9 cellular contexts compared by ENCODE assay signal in genomic region chr19:14135985-14136508, GRCh38. TPM values are rescaled to one million over a fixed set of nuclear protein-coding genes. Genes with fewer than 3 reads are reported as not detected.
A peak's percentile ranks its signal among the peaks of the same experiment; 100 is the strongest.
DNase-seq lines count a peak whose midpoint lies in the region; ATAC-seq and TF ChIP-seq lines count a peak whose summit lies in the region.
"Had no signal": no experiment of that assay in that cellular context is flagged by ENCODE, and none has a peak within 500 bp of the region (broad histone marks: within the 10 kb centered on the region; RNA-seq: fewer than 3 reads in every experiment).

No MANE protein-coding gene starts in this region.

- H3K4me3 ChIP-seq in GM12865 (ENCODE audit: low read depth, low read length) = peak overlapping the region; percentile 93
- H3K4me3 ChIP-seq in OCI-LY3 (ENCODE audit: low read length) = peak overlapping the region; percentile 82
- H3K4me3 ChIP-seq in esophagus squamous epithelium = peak overlapping the region; percentile 39 to 81 (median 77)
- H3K4me3 ChIP-seq in rectal smooth muscle tissue (ENCODE audit: low read length) = peak overlapping the region; percentile 66

- H4K20me1 ChIP-seq in OCI-LY3 (ENCODE audit: insufficient read depth, low read length) = no peaks in the 10 kb centered on the region

- 0% methylated on average over 10 to 12 of the region's 38 CpGs for WGBS in esophagus squamous epithelium, 2 donors

- DNase-seq in GM12865 (ENCODE audit: low read depth) = no peak
- no peak for DNase-seq in esophagus squamous epithelium (lab: John Stamatoyannopoulos, UW)
- no peak for DNase-seq in retina
- DNase-seq in GM19240 (ENCODE audit: insufficient read length, low spot score) = no peak

- H3K27me3 ChIP-seq in OCI-LY3 (ENCODE audit: low read depth, low read length) = no peaks in the 10 kb centered on the region
- no peaks in the 10 kb centered on the region for H3K27me3 ChIP-seq in esophagus squamous epithelium
- no peaks in the 10 kb centered on the region for H3K27me3 ChIP-seq in rectal smooth muscle tissue (ENCODE audit: control insufficient read depth, insufficient read depth, low read length)

- TF ChIP-seq CTCF in GM12865 (IDR thresholded peaks at IDR 0.05; ENCODE audit: insufficient read depth, low read depth, low read length, missing control alignments) (no peak), OCI-LY3 (IDR thresholded peaks at IDR 0.05; ENCODE audit: low read depth, low read length) (no peak), esophagus squamous epithelium (IDR thresholded peaks at IDR 0.05) (no peak)

- H3K4me1 ChIP-seq in OCI-LY3 (ENCODE audit: low read length) (peaks cover 5% of the 10 kb centered on the region), esophagus squamous epithelium (peaks cover 17 to 45% (median 24%) of the 10 kb centered on the region in 3 donors), rectal smooth muscle tissue (ENCODE audit: control insufficient read depth, insufficient read depth, low read length) (peaks cover 4% of the 10 kb centered on the region)

- TF ChIP-seq POLR2A in esophagus squamous epithelium (IDR thresholded peaks at IDR 0.05) = no peak

- peak overlapping the region; percentile 92 for H3K9ac ChIP-seq in OCI-LY3 (ENCODE audit: low read length)
- no peak overlapping the region for H3K9ac ChIP-seq in rectal smooth muscle tissue (ENCODE audit: low read length)

- peaks cover 35% of the 10 kb centered on the region for H3K79me2 ChIP-seq in OCI-LY3 (ENCODE audit: low read length)

- ATAC-seq in HG03108 (IDR thresholded peaks at IDR 0.05; ENCODE audit: unreplicated experiment) = no peak
- ATAC-seq in GM18517 (IDR thresholded peaks at IDR 0.05; ENCODE audit: unreplicated experiment) = no peak

- intact Hi-C loops in esophagus squamous epithelium (cut with DNase I) = no loop called here

- peaks cover 17% of the 10 kb centered on the region for H3K36me3 ChIP-seq in OCI-LY3 (replicated peaks; ENCODE audit: low read depth, low read length)
- no peaks in the 10 kb centered on the region for H3K36me3 ChIP-seq in esophagus squamous epithelium
- H3K36me3 ChIP-seq in rectal smooth muscle tissue (ENCODE audit: control insufficient read depth, insufficient read depth, low read length) = no peaks in the 10 kb centered on the region

- peak overlapping the region; percentile 8; the same call in 1 of the 2 replicates for H2AFZ ChIP-seq in OCI-LY3 (ENCODE audit: low read depth, low read length)

- H3K27ac ChIP-seq in OCI-LY3 (ENCODE audit: low read length) = peak overlapping the region; percentile 49
- peak overlapping the region; percentile 48 to 98 (median 79) for H3K27ac ChIP-seq in esophagus squamous epithelium
- peak overlapping the region; percentile 33 for H3K27ac ChIP-seq in rectal smooth muscle tissue (ENCODE audit: low read depth, low read length)

- H3K4me2 ChIP-seq in OCI-LY3 (ENCODE audit: low read length) = peak overlapping the region; percentile 95

- H3K9me3 ChIP-seq in OCI-LY3 (ENCODE audit: insufficient read depth, low read length) (no peaks in the 10 kb centered on the region), esophagus squamous epithelium (no peaks in the 10 kb centered on the region)

RNA-seq across cellular contexts. Expression of gene ASF1B, which starts 0.3 kb away (rescaled TPM):
- total RNA-seq in esophagus squamous epithelium = 10 to 100 TPM in 2 of 4 donors, 1 to 10 TPM in 2; 3.2 to 25.6 (median 14.2) TPM

RNA-seq across cellular contexts. Expression of gene PRKACA, which starts 18.5 kb away (rescaled TPM):
- total RNA-seq in esophagus squamous epithelium = 10 to 100 TPM; 28.6 to 42.8 (median 37.0) TPM

RNA-seq across cellular contexts. Expression of gene SAMD1, which starts 45.5 kb away (rescaled TPM):
- 10 to 100 TPM; 16.8 to 32.2 (median 27.1) TPM for total RNA-seq in esophagus squamous epithelium

RNA-seq across cellular contexts. Expression of gene C19orf67, which starts 50.5 kb away (rescaled TPM):
- not detected for total RNA-seq in esophagus squamous epithelium
- total RNA-seq: lung microvascular endothelial cell had no signal
